ENCODE assay signal across 1 cellular context in the genomic region with DNA sequence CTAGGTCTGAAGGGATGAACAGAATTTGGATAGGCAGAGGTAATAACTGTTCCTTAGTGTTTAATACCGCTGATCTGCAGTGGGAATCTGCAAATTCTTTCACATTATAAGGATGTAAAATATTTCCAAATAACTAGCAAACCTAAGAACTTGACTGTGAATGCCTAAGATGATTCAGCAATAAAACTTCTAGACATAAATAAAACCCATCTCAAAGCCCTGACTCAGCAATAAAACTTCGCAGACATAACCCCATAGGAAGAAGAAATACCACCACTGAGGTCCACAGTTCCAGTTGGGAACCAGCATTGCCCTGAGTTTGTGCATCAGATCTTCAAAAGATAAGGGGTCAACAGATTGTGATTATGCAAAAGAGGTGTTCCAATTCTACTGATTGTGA.
A peak's percentile ranks its signal among the peaks of the same experiment; 100 is the strongest.
TF ChIP-seq lines count a peak whose summit lies in the region.

No MANE protein-coding gene starts in this region.

TF ChIP-seq in IMR-90, 13 proteins besides CTCF, POLR2A, EP300 and RAD21 (continued from another document):
- TF ChIP-seq SMC3 (IDR thresholded peaks at IDR 0.05; ENCODE audit: low read depth, low read length) = no peak
- TF ChIP-seq FOS (IDR thresholded peaks at IDR 0.05; ENCODE audit: low read depth, low read length) = peak; percentile 13; the same call in 1 of the 2 replicates
- no peak for TF ChIP-seq CHD1 (IDR thresholded peaks at IDR 0.05; ENCODE audit: low read depth, low read length)
